In the genomic region with DNA sequence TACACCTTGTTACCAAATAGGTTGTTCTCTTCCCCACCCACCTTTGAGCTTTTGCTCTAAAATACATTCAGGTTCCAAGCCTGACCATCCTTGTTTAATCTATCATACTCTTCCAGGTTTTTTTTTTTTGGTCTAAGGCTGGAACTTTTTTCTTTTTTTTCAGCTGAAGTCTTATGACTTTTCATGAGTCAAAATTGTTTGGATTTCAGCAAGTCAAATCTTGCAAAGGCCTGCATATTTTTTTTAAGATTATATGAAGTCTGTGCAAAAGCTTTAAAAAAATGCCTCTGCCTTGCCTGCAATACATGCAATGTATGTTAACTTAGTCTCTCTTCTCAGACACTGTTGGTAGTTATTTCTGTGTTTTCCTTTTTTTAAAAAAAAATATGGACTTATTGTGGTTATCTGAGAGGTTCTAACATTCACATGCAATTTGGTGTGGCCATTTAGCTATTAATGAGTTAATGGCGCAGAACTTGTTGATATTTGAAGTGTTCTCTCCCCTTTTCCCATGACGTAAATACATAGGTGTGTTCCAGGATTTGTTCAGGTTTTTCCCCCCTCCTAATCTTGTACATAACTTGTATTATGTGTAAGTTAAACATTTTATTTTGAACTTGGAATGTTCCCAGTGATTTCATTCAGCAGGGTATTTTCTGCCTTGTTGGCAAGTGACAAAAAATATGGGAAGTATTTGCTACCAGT, we compare ENCODE assay signal across 22 cellular contexts. TPM values are rescaled to one million over a fixed set of nuclear protein-coding genes. Genes with fewer than 3 reads are reported as not detected.
A peak's percentile ranks its signal among the peaks of the same experiment; 100 is the strongest.
DNase-seq lines count a peak whose midpoint lies in the region; TF ChIP-seq lines count a peak whose summit lies in the region.
"Had no signal": no experiment of that assay in that cellular context is flagged by ENCODE, and none has a peak within 500 bp of the region (broad histone marks: within the 10 kb centered on the region; RNA-seq: fewer than 3 reads in every experiment).

No MANE protein-coding gene starts in this region.

- in situ Hi-C loops in KBM-7 (cut with MboI; ENCODE audit: low pct_unique_long_range_greater_than_20kb, low sequenced_read_pairs) = no loop called here

- H2BK12ac ChIP-seq in mesenchymal stem cell (ENCODE audit: low read length in 2 of 2) = no peak overlapping the region

- WGBS in mesenchymal stem cell = 100% methylated on average over 1 of the region's 2 CpGs
- WGBS in urinary bladder = 76% methylated on average over 2 of the region's 2 CpGs
- WGBS in sigmoid colon, 2 donors = 72 to 91% methylated on average over 2 of the region's 2 CpGs

- TF ChIP-seq EP300 in sigmoid colon (IDR thresholded peaks at IDR 0.05) = no peak

- H3K23ac ChIP-seq in mesenchymal stem cell (ENCODE audit: low read length in 2 of 2) = no peak overlapping the region

- H3K79me1 ChIP-seq in mesenchymal stem cell (replicated peaks; ENCODE audit: low read length, poor library complexity, severe bottlenecking) = peaks cover 10% of the 10 kb centered on the region

- H2BK5ac ChIP-seq in mesenchymal stem cell (ENCODE audit: low read depth, low read length, poor library complexity, severe bottlenecking) = no peak overlapping the region

- DNase-seq in MCF 10A (ENCODE audit: unreplicated experiment) (no peak), breast epithelium (ENCODE audit: low spot score in 2 of 2) (no peak), epithelial cell of esophagus (ENCODE audit: low read depth) (peak; percentile 69), mesenchymal stem cell (no peak), KBM-7 (no peak), CD14-positive monocyte (ENCODE audit: low spot score) (no peak), sigmoid colon (no peak)
- DNase-seq: DMS53, KG1, NCI-H1105, NCI-H146, NCI-H2029 treated with DMSO at 0.1 percent for 48 hours, NCI-H226, NCI-H524, NCI-H82, Peyer's patch, SJCRH30 had no signal

- no peak overlapping the region for H2BK15ac ChIP-seq in mesenchymal stem cell (ENCODE audit: low read depth, poor library complexity, severe bottlenecking)

- H4K91ac ChIP-seq in mesenchymal stem cell (ENCODE audit: low read length) = no peak overlapping the region

- H3K9me3 Mint-ChIP-seq in MCF 10A (ENCODE audit: unreplicated experiment) (no peaks in the 10 kb centered on the region), CD14-positive monocyte (no peaks in the 10 kb centered on the region)

- H3K4ac ChIP-seq in mesenchymal stem cell (ENCODE audit: low read depth in 1 of 2, low read length in 2 of 2) = no peak overlapping the region

- no peak overlapping the region for H3K27ac Mint-ChIP-seq in MCF 10A (ENCODE audit: low read depth, unreplicated experiment)
- H3K27ac Mint-ChIP-seq in CD14-positive monocyte = peak overlapping the region in 1 of 7 donors; percentile 44

- H3K4me3 ChIP-seq in breast epithelium (no peak overlapping the region), epithelial cell of esophagus (ENCODE audit: low read length) (no peak overlapping the region), mesenchymal stem cell (ENCODE audit: insufficient read depth in 1 of 2, low read depth in 1 of 2, low read length in 2 of 2) (no peak overlapping the region), urinary bladder (ENCODE audit: low read depth, low read length) (no peak overlapping the region), sigmoid colon (no peak overlapping the region)
- H3K4me3 ChIP-seq: Peyer's patch, SJCRH30 had no signal

- H3K27me3 Mint-ChIP-seq in MCF 10A (ENCODE audit: insufficient read depth, unreplicated experiment) (no peaks in the 10 kb centered on the region), CD14-positive monocyte (ENCODE audit: low read depth in 3 of 3) (peaks cover 0 to 1% (median 0%) of the 10 kb centered on the region in 3 donors)

- POLR2A ChIA-PET in MCF 10A (lab: Yijun Ruan, JAX) = no interaction called here

- no peaks in the 10 kb centered on the region for H3K27me3 ChIP-seq in breast epithelium
- H3K27me3 ChIP-seq in mesenchymal stem cell (ENCODE audit: control insufficient read depth in 1 of 2, insufficient read depth in 1 of 2, low read length in 2 of 2) = no peaks in the 10 kb centered on the region
- H3K27me3 ChIP-seq in sigmoid colon = no peaks in the 10 kb centered on the region
- H3K27me3 ChIP-seq: Peyer's patch, SJCRH30 had no signal

- intact Hi-C loops in MCF 10A (cut with micrococcal nuclease) = no loop called here
- intact Hi-C loops in breast epithelium (cut with DNase I; ENCODE audit: low total_unique reads) = no loop called here
- intact Hi-C loops in CD14-positive monocyte (cut with micrococcal nuclease) = no loop called here
- intact Hi-C loops in sigmoid colon (cut with DNase I) = no loop called here

- H3K4me2 ChIP-seq in mesenchymal stem cell (ENCODE audit: low read length, poor library complexity, severe bottlenecking) = no peak overlapping the region

- no peak overlapping the region for H2BK120ac ChIP-seq in mesenchymal stem cell (ENCODE audit: low read depth, low read length)

- no peak overlapping the region for H3K27ac ChIP-seq in breast epithelium
- H3K27ac ChIP-seq in mesenchymal stem cell (ENCODE audit: low read length, poor library complexity, severe bottlenecking) = no peak overlapping the region
- peak overlapping the region; percentile 10 for H3K27ac ChIP-seq in urinary bladder (ENCODE audit: low read depth)
- H3K27ac ChIP-seq in sigmoid colon = no peak overlapping the region
- H3K27ac ChIP-seq: C4-2B, HL-60, Peyer's patch, SJCRH30 had no signal

- CTCF ChIA-PET in MCF 10A (lab: Yijun Ruan, JAX) = interaction anchor here (0.7 to 1.5 kb wide), 5 partner anchors 24 to 578 kb away, joined by 3 to 5 read pairs (median 4); no protein-coding TSS in a partner anchor

- H3K9me3 ChIP-seq in breast epithelium (no peaks in the 10 kb centered on the region), mesenchymal stem cell (ENCODE audit: control insufficient read depth, low read length) (no peaks in the 10 kb centered on the region), sigmoid colon (no peaks in the 10 kb centered on the region)
- H3K9me3 ChIP-seq: Peyer's patch, SJCRH30 had no signal

- no peak overlapping the region for H3K4me3 Mint-ChIP-seq in MCF 10A (ENCODE audit: unreplicated experiment)
- H3K4me3 Mint-ChIP-seq in CD14-positive monocyte = no peak overlapping the region

- TSS peak; percentile 7 for BruUV-seq in MCF 10A (replicated peaks; lab: Mats Ljungman, UMichigan)

- no peak overlapping the region for H3K14ac ChIP-seq in mesenchymal stem cell (ENCODE audit: low read length in 2 of 2)

- H3K36me3 ChIP-seq in breast epithelium (no peaks in the 10 kb centered on the region), mesenchymal stem cell (ENCODE audit: control insufficient read depth in 1 of 2, insufficient read depth in 2 of 2, low read depth in 1 of 2, low read length in 2 of 2) (peaks cover 6 to 99% of the 10 kb centered on the region in 2 experiments), urinary bladder (ENCODE audit: insufficient read depth) (peaks cover 4% of the 10 kb centered on the region), sigmoid colon (peaks cover 0 to 36% (median 9%) of the 10 kb centered on the region in 4 donors)

- H3K4me1 Mint-ChIP-seq in MCF 10A (ENCODE audit: insufficient read depth, unreplicated experiment) = peaks cover 15% of the 10 kb centered on the region
- H3K4me1 Mint-ChIP-seq in CD14-positive monocyte = peaks cover 1% of the 10 kb centered on the region

- TF ChIP-seq POLR2A in breast epithelium (IDR thresholded peaks at IDR 0.05) = no peak
- no peak for TF ChIP-seq POLR2A in sigmoid colon (IDR thresholded peaks at IDR 0.05)

- H3K9ac ChIP-seq in mesenchymal stem cell (ENCODE audit: low read length) = peak overlapping the region; percentile 70

- no peaks in the 10 kb centered on the region for H3K4me1 ChIP-seq in breast epithelium
- no peaks in the 10 kb centered on the region for H3K4me1 ChIP-seq in mesenchymal stem cell (ENCODE audit: control insufficient read depth, insufficient read depth, low read depth, low read length)
- no peaks in the 10 kb centered on the region for H3K4me1 ChIP-seq in urinary bladder (ENCODE audit: insufficient read depth)
- peaks cover 0 to 43% (median 28%) of the 10 kb centered on the region in 4 donors for H3K4me1 ChIP-seq in sigmoid colon
- H3K4me1 ChIP-seq: Peyer's patch had no signal

- peaks cover 61% of the 10 kb centered on the region for H3K36me3 Mint-ChIP-seq in MCF 10A (ENCODE audit: insufficient read depth, unreplicated experiment)
- H3K36me3 Mint-ChIP-seq in CD14-positive monocyte = peaks cover 84 to 87% of the 10 kb centered on the region in 2 donors

- H3K18ac ChIP-seq in mesenchymal stem cell (ENCODE audit: low read depth in 1 of 2, low read length in 2 of 2) = no peak overlapping the region

- TF ChIP-seq CTCF in MCF 10A (IDR thresholded peaks at IDR 0.05; ENCODE audit: unreplicated experiment) = no peak
- no peak for TF ChIP-seq CTCF in breast epithelium (IDR thresholded peaks at IDR 0.05)
- TF ChIP-seq CTCF in epithelial cell of esophagus (IDR thresholded peaks at IDR 0.05; ENCODE audit: insufficient read depth, low read depth, low read length, missing control alignments) = no peak
- no peak for TF ChIP-seq CTCF in CD14-positive monocyte (IDR thresholded peaks at IDR 0.05)
- TF ChIP-seq CTCF in sigmoid colon (IDR thresholded peaks at IDR 0.05) = no peak

- H2AK5ac ChIP-seq in mesenchymal stem cell (ENCODE audit: low read length, severe bottlenecking) = no peak overlapping the region

- H2AFZ ChIP-seq in mesenchymal stem cell (ENCODE audit: low read depth, low read length) = no peak overlapping the region

- H4K8ac ChIP-seq in mesenchymal stem cell (ENCODE audit: low read length) = no peak overlapping the region

RNA-seq across cellular contexts. Expression of a gene that starts 58.7 kb away (rescaled TPM):
- total RNA-seq in MCF 10A (2022) (not detected in 2 replicates), breast epithelium (not detected), urinary bladder (0.26 TPM), sigmoid colon (not detected)
- not detected for polyA plus RNA-seq in mesenchymal stem cell (2013, experiment 1 of 2)
- polyA plus RNA-seq in mesenchymal stem cell (2013, experiment 2 of 2) = not detected
- polyA plus RNA-seq in urinary bladder (not detected), CD14-positive monocyte (not detected), sigmoid colon (under 1 TPM in 1 of 3 donors, not detected in 2; 0.60 TPM)
- total RNA-seq: HepG2, HT-29, Peyer's patch had no signal
- polyA plus RNA-seq: HepG2 had no signal
